ENCODE assay signal across 8 cellular contexts in genomic region chr1:89820423-89821321, GRCh38. TPM values are rescaled to one million over a fixed set of nuclear protein-coding genes. Genes with fewer than 3 reads are reported as not detected.
DNase-seq lines count a peak whose midpoint lies in the region; ATAC-seq and TF ChIP-seq lines count a peak whose summit lies in the region.

Gene LRRC8D (plus strand): TSS chr1:89821032. CDS start chr1:89933069, 112,037 bp downstream.

- ATAC-seq in HG03354 (IDR thresholded peaks at IDR 0.05; ENCODE audit: poor library complexity, severe bottlenecking, unreplicated experiment) = peak; percentile 75

- H3K4me3 ChIP-seq in BE2C (ENCODE audit: low read depth, low read length) = peak within 1 kb of the TSS; percentile 67

- H3K27me3 ChIP-seq in BE2C = no peaks in the 10 kb centered on the region

- no peaks in the 10 kb centered on the region for H3K4me1 ChIP-seq in BE2C

- TF ChIP-seq CTCF in BE2C (IDR thresholded peaks at IDR 0.05; ENCODE audit: low read depth, low read length) = no peak

- DNase-seq in BE2C (peak; percentile 83), NCI-H510A treated with DMSO at 0.1 percent for 48 hours (lab: John Stamatoyannopoulos, UW) (peak; percentile 98), cortex of kidney (lab: John Stamatoyannopoulos, UW) (peak; percentile 75), left kidney (ENCODE audit: low read depth, low spot score) (peak; percentile 97)
- peak; percentile 75 for DNase-seq in activated CD4-positive, alpha-beta T cell treated with anti-CD3 and anti-CD28 coated beads for 48 hours
- DNase-seq in stimulated activated CD4-positive, alpha-beta T cell treated with anti-CD3 and anti-CD28 coated beads, Interleukin-2, amount 100 ng/mL, for 24 hours = peak; percentile 73 to 75

- peak; percentile 37 for TF ChIP-seq POLR2A in GM19099 (IDR thresholded peaks at IDR 0.05; ENCODE audit: extremely low read depth, insufficient read length, low read depth)

- no peaks in the 10 kb centered on the region for H3K36me3 ChIP-seq in BE2C

- H3K9me3 ChIP-seq in BE2C = no peaks in the 10 kb centered on the region

RNA-seq across cellular contexts. Expression of gene LRRC8D, which starts in this region (rescaled TPM):
- polyA plus RNA-seq in BE2C (2012; ENCODE audit: insufficient read depth, insufficient read length, low read depth) = 67.9 TPM

Comparison
In these comparisons a context has a peak if more than half of its experiments do, and no peak if none do; other contexts are left out.
1. Peak in every context shown above with its lines: DNase-seq, ATAC-seq and H3K4me3 ChIP-seq.